ENCODE assay signal across 10 cellular contexts in the genomic region with DNA sequence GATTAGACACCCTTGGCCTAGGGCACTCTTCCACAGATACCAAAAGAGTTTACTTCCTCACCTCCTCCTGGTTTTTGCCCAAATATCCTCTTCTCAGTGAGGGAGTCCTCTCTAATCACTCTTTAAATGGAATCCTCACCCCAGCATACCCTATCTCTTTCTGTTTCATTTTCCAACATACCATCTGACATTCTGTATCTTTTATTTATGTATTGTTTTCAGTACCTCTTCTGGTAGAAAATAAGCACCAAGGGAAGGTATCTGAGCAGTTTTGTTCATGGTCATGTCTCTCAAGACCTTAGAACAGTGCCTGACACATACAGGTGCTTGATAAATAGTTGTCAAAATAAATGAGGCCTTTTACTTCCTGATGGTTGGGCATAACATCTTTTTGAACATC. TPM values are rescaled to one million over a fixed set of nuclear protein-coding genes. Genes with fewer than 3 reads are reported as not detected.
A peak's percentile ranks its signal among the peaks of the same experiment; 100 is the strongest.
DNase-seq lines count a peak whose midpoint lies in the region; ATAC-seq and TF ChIP-seq lines count a peak whose summit lies in the region.
"Had no signal": no experiment of that assay in that cellular context is flagged by ENCODE, and none has a peak within 500 bp of the region (broad histone marks: within the 10 kb centered on the region; RNA-seq: fewer than 3 reads in every experiment).

No MANE protein-coding gene starts in this region.

- H3K9me3 Mint-ChIP-seq in activated CD4-positive, alpha-beta T cell treated with anti-CD3 and anti-CD28 coated beads, Interleukin-2, amount 10 ng/mL, durations not matched to agents 7 days and 5 days: peaks cover 3% of the 10 kb centered on the region

- H3K4me3 ChIP-seq in psoas muscle (no peak overlapping the region), gastroesophageal sphincter (no peak overlapping the region)
- H3K4me3 ChIP-seq: esophagus muscularis mucosa had no signal

- peak overlapping the region; percentile 48 for H3K27ac Mint-ChIP-seq in activated CD4-positive, alpha-beta T cell treated with anti-CD3 and anti-CD28 coated beads, Interleukin-2, amount 10 ng/mL, durations not matched to agents 7 days and 5 days

- no peak for DNase-seq in activated CD4-positive, alpha-beta T cell treated with anti-CD3 and anti-CD28 coated beads, Interleukin-2, amount 10 ng/mL, durations not matched to agents 7 days and 5 days
- no peak for DNase-seq in activated CD4-positive, alpha-beta T cell treated with anti-CD3 and anti-CD28 coated beads, Interleukin-2, amount 50 U/mL, for 1 hour
- DNase-seq in psoas muscle: no peak
- no peak for DNase-seq in SW480 (ENCODE audit: low spot score)
- DNase-seq in NCI-H2081 (lab: John Stamatoyannopoulos, UW): no peak
- DNase-seq: NCI-H69 had no signal

- CTCF ChIA-PET in activated CD4-positive, alpha-beta T cell treated with anti-CD3 and anti-CD28 coated beads, Interleukin-2, amount 10 ng/mL, durations not matched to agents 7 days and 5 days (lab: Charles Lee): no interaction called here

- peak; percentile 75 for ATAC-seq in GM21786 (IDR thresholded peaks at IDR 0.05; ENCODE audit: unreplicated experiment)
- peak; percentile 81 for ATAC-seq in HG03432 (IDR thresholded peaks at IDR 0.05; ENCODE audit: unreplicated experiment)
- ATAC-seq in psoas muscle: no peak
- ATAC-seq in gastroesophageal sphincter: no peak

- intact Hi-C loops in psoas muscle (cut with DNase I): no loop called here

- TF ChIP-seq CTCF in psoas muscle (IDR thresholded peaks at IDR 0.05) (no peak), gastroesophageal sphincter (IDR thresholded peaks at IDR 0.05) (no peak)

- H3K36me3 ChIP-seq in psoas muscle (ENCODE audit: insufficient read depth in 1 of 2, low read depth in 1 of 2) (no peaks in the 10 kb centered on the region), gastroesophageal sphincter (no peaks in the 10 kb centered on the region)
- H3K36me3 ChIP-seq: esophagus muscularis mucosa had no signal

- no peaks in the 10 kb centered on the region for H3K4me1 ChIP-seq in psoas muscle
- no peaks in the 10 kb centered on the region for H3K4me1 ChIP-seq in gastroesophageal sphincter
- H3K4me1 ChIP-seq: esophagus muscularis mucosa had no signal

- no peak overlapping the region for H3K4me3 Mint-ChIP-seq in activated CD4-positive, alpha-beta T cell treated with anti-CD3 and anti-CD28 coated beads, Interleukin-2, amount 10 ng/mL, durations not matched to agents 7 days and 5 days

- no peak for TF ChIP-seq POLR2A in gastroesophageal sphincter (IDR thresholded peaks at IDR 0.05)

- no peak for TF ChIP-seq EP300 in gastroesophageal sphincter (IDR thresholded peaks at IDR 0.05)

- no peaks in the 10 kb centered on the region for H3K27me3 ChIP-seq in psoas muscle (ENCODE audit: insufficient read depth in 3 of 3, low read length in 2 of 3)
- H3K27me3 ChIP-seq in gastroesophageal sphincter: no peaks in the 10 kb centered on the region
- H3K27me3 ChIP-seq: esophagus muscularis mucosa had no signal

- peaks cover 5% of the 10 kb centered on the region for H3K9me3 ChIP-seq in psoas muscle
- no peaks in the 10 kb centered on the region for H3K9me3 ChIP-seq in gastroesophageal sphincter
- H3K9me3 ChIP-seq: esophagus muscularis mucosa had no signal

- H3K4me1 Mint-ChIP-seq in activated CD4-positive, alpha-beta T cell treated with anti-CD3 and anti-CD28 coated beads, Interleukin-2, amount 10 ng/mL, durations not matched to agents 7 days and 5 days: peaks cover 9% of the 10 kb centered on the region

- no peaks in the 10 kb centered on the region for H3K36me3 Mint-ChIP-seq in activated CD4-positive, alpha-beta T cell treated with anti-CD3 and anti-CD28 coated beads, Interleukin-2, amount 10 ng/mL, durations not matched to agents 7 days and 5 days (ENCODE audit: low read depth)

- H3K27me3 Mint-ChIP-seq in activated CD4-positive, alpha-beta T cell treated with anti-CD3 and anti-CD28 coated beads, Interleukin-2, amount 10 ng/mL, durations not matched to agents 7 days and 5 days: no peaks in the 10 kb centered on the region

- H3K27ac ChIP-seq in psoas muscle: peak overlapping the region; percentile 2
- no peak overlapping the region for H3K27ac ChIP-seq in gastroesophageal sphincter
- H3K27ac ChIP-seq: esophagus muscularis mucosa had no signal

- POLR2A ChIA-PET in activated CD4-positive, alpha-beta T cell treated with anti-CD3 and anti-CD28 coated beads, Interleukin-2, amount 10 ng/mL, durations not matched to agents 7 days and 5 days (lab: Charles Lee): no interaction called here

RNA-seq across cellular contexts. Expression of a gene that starts 55.1 kb away (rescaled TPM):
- total RNA-seq in activated CD4-positive, alpha-beta T cell treated with anti-CD3 and anti-CD28 coated beads, Interleukin-2, amount 10 ng/mL, durations not matched to agents 7 days and 5 days: 1 to 10 TPM; 2.7 to 4.4 TPM
- total RNA-seq in psoas muscle: 10 to 100 TPM; 10.4 to 31.5 (median 14.7) TPM
- 10 to 100 TPM in 2 of 3 donors, 1 to 10 TPM in 1; 4.4 to 48.0 (median 24.6) TPM for polyA plus RNA-seq in psoas muscle
- total RNA-seq in gastroesophageal sphincter: 10 to 100 TPM; 25.2 to 83.3 (median 47.8) TPM

Comparison
In these comparisons a context has a peak if more than half of its experiments do, and no peak if none do; other contexts are left out.
1. ATAC-seq: peak in GM21786 (single experiment) and HG03432 (single experiment); none in psoas muscle (0 of 4) and gastroesophageal sphincter (single experiment).